Comparison of ENCODE assay signal across 32 cellular contexts in genomic region chrX:133916984-133917722, GRCh38.
"Had no signal": no experiment of that assay in that cellular context is flagged by ENCODE, and none has a peak within 500 bp of the region (broad histone marks: within the 10 kb centered on the region; RNA-seq: fewer than 3 reads in every experiment).

No MANE protein-coding gene starts in this region.

- H3K27ac Mint-ChIP-seq: activated B cell treated with CpG ODN at 0.5 μM for 24 hours; activated naive CD4-positive, alpha-beta T cell treated with anti-CD3 and anti-CD28 coated beads, Interleukin-2, amount 50 U/mL, for 24 hours; activated naive CD8-positive, alpha-beta T cell treated with anti-CD3 and anti-CD28 coated beads, Interleukin-2, amount 50 U/mL, for 24 hours; dendritic cell treated with granulocyte-macrophage colony-stimulating factor and Interleukin-4, amounts not matched to agents 40 ng/mL and 50 ng/mL, for 4 days; endodermal cell; immature natural killer cell; nephron; progenitor cell of endocrine pancreas; stimulated activated effector memory CD8-positive, alpha-beta T cell treated with anti-CD3 and anti-CD28 coated beads, Interleukin-12 subunit alpha, Interleukin-12 subunit beta, amount 100 ng/mL, for 72 hours; stimulated activated naive CD8-positive, alpha-beta T cell treated with anti-CD3 and anti-CD28 coated beads, Interleukin-15, Interleukin-2, amounts not matched to agents 100 ng/mL and 50 ng/mL, for 24 hours had no signal

- H3K27ac ChIP-seq: heart left ventricle, neutrophil, ovary, skin epidermis, thoracic aorta had no signal

- H3K4me3 Mint-ChIP-seq: activated B cell treated with CpG ODN at 0.5 μM for 24 hours; activated naive CD4-positive, alpha-beta T cell treated with anti-CD3 and anti-CD28 coated beads, Interleukin-2, amount 50 U/mL, for 24 hours; activated naive CD8-positive, alpha-beta T cell treated with anti-CD3 and anti-CD28 coated beads, Interleukin-2, amount 50 U/mL, for 24 hours; central memory CD8-positive, alpha-beta T cell; dendritic cell treated with granulocyte-macrophage colony-stimulating factor and Interleukin-4, amounts not matched to agents 40 ng/mL and 50 ng/mL, for 4 days; endodermal cell; immature natural killer cell; nephron; stimulated activated effector memory CD8-positive, alpha-beta T cell treated with anti-CD3 and anti-CD28 coated beads, Interleukin-12 subunit alpha, Interleukin-12 subunit beta, amount 100 ng/mL, for 72 hours; stimulated activated naive CD8-positive, alpha-beta T cell treated with anti-CD3 and anti-CD28 coated beads, Interleukin-15, Interleukin-2, amounts not matched to agents 100 ng/mL and 50 ng/mL, for 24 hours had no signal

- H3K4me1 ChIP-seq: heart left ventricle had no signal

- H3K9me3 ChIP-seq: neutrophil, ovary, thoracic aorta had no signal

- H3K27me3 Mint-ChIP-seq: activated B cell treated with CpG ODN at 0.5 μM for 24 hours; activated naive CD4-positive, alpha-beta T cell treated with anti-CD3 and anti-CD28 coated beads, Interleukin-2, amount 50 U/mL, for 24 hours; activated naive CD8-positive, alpha-beta T cell treated with anti-CD3 and anti-CD28 coated beads, Interleukin-2, amount 50 U/mL, for 24 hours; central memory CD8-positive, alpha-beta T cell; dendritic cell treated with granulocyte-macrophage colony-stimulating factor and Interleukin-4, amounts not matched to agents 40 ng/mL and 50 ng/mL, for 4 days; progenitor cell of endocrine pancreas; stimulated activated naive CD8-positive, alpha-beta T cell treated with anti-CD3 and anti-CD28 coated beads, Interleukin-15, Interleukin-2, amounts not matched to agents 100 ng/mL and 50 ng/mL, for 24 hours had no signal

- DNase-seq: activated B cell treated with CpG ODN at 0.5 μM for 24 hours; activated CD4-positive, alpha-beta T cell treated with anti-CD3 and anti-CD28 coated beads, Interleukin-2, amount 50 U/mL, for 4 hours; activated CD8-positive, alpha-beta memory T cell treated with anti-CD3 and anti-CD28 coated beads for 24 hours; activated gamma-delta T cell treated with Interleukin-2 at 50 U/mL for 16 hours; activated naive CD8-positive, alpha-beta T cell treated with anti-CD3 and anti-CD28 coated beads, Interleukin-2, amount 50 U/mL, for 24 hours; amygdala; endodermal cell; foreskin fibroblast; heart left ventricle; hypothalamus; immature natural killer cell; kidney; left colon; mammary epithelial cell; ovary; stimulated activated CD4-positive, alpha-beta T cell treated with anti-CD3 and anti-CD28 coated beads, Interleukin-12 subunit alpha, Interleukin-12 subunit beta, amount 100 ng/mL, for 4 hours; stimulated activated CD4-positive, alpha-beta T cell treated with anti-CD3 and anti-CD28 coated beads, Interleukin-4, amount 100 ng/mL, for 1 hour; trophoblast cell had no signal

- H3K36me3 Mint-ChIP-seq: activated naive CD4-positive, alpha-beta T cell treated with anti-CD3 and anti-CD28 coated beads, Interleukin-2, amount 50 U/mL, for 24 hours; stimulated activated effector memory CD8-positive, alpha-beta T cell treated with anti-CD3 and anti-CD28 coated beads, Interleukin-12 subunit alpha, Interleukin-12 subunit beta, amount 100 ng/mL, for 72 hours had no signal

- FAIRE-seq: bronchial epithelial cell, urothelium cell line had no signal

- H3K4me3 ChIP-seq: heart left ventricle, ovary, skin epidermis, thoracic aorta had no signal

- H3K4me1 Mint-ChIP-seq: activated naive CD8-positive, alpha-beta T cell treated with anti-CD3 and anti-CD28 coated beads, Interleukin-2, amount 50 U/mL, for 24 hours; central memory CD8-positive, alpha-beta T cell; stimulated activated effector memory CD8-positive, alpha-beta T cell treated with anti-CD3 and anti-CD28 coated beads, Interleukin-12 subunit alpha, Interleukin-12 subunit beta, amount 100 ng/mL, for 72 hours had no signal

- ATAC-seq: activated naive CD8-positive, alpha-beta T cell treated with anti-CD3 and anti-CD28 coated beads, Interleukin-2, amount 50 U/mL, for 24 hours; esophagus mucosa; heart left ventricle; left colon; sciatic nerve; stimulated activated effector memory CD8-positive, alpha-beta T cell treated with anti-CD3 and anti-CD28 coated beads, Interleukin-12 subunit alpha, Interleukin-12 subunit beta, amount 100 ng/mL, for 72 hours had no signal

- H3K9me3 Mint-ChIP-seq: activated B cell treated with CpG ODN at 0.5 μM for 24 hours; activated naive CD4-positive, alpha-beta T cell treated with anti-CD3 and anti-CD28 coated beads, Interleukin-2, amount 50 U/mL, for 24 hours; activated naive CD8-positive, alpha-beta T cell treated with anti-CD3 and anti-CD28 coated beads, Interleukin-2, amount 50 U/mL, for 24 hours; central memory CD8-positive, alpha-beta T cell; dendritic cell treated with granulocyte-macrophage colony-stimulating factor and Interleukin-4, amounts not matched to agents 40 ng/mL and 50 ng/mL, for 4 days; stimulated activated effector memory CD8-positive, alpha-beta T cell treated with anti-CD3 and anti-CD28 coated beads, Interleukin-12 subunit alpha, Interleukin-12 subunit beta, amount 100 ng/mL, for 72 hours; stimulated activated naive CD8-positive, alpha-beta T cell treated with anti-CD3 and anti-CD28 coated beads, Interleukin-15, Interleukin-2, amounts not matched to agents 100 ng/mL and 50 ng/mL, for 24 hours had no signal
